Comparison of ENCODE assay signal across 16 cellular contexts in the genomic region with DNA sequence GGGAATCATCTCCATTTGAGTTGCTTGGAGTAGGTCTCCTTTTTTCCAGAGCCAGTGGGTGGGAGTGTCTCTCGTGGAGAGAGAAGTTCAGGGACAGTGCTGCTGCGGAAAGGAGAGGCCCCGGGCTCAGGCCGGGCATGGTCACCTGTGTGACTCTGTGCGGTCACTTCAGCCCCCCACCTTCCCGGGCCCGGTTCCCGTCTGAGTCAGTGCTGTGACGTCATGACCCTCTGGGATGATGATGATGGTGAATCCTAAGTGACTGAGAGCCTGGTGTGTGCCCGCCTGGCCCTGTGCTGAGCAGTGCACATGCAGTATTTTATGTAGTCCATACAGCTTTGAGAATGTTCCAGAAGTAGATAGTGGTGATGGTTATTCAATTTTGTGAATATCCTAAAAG. TPM values are rescaled to one million over a fixed set of nuclear protein-coding genes. Genes with fewer than 3 reads are reported as not detected.
A peak's percentile ranks its signal among the peaks of the same experiment; 100 is the strongest.
DNase-seq lines count a peak whose midpoint lies in the region; ATAC-seq, FAIRE-seq and TF ChIP-seq lines count a peak whose summit lies in the region.
"Had no signal": no experiment of that assay in that cellular context is flagged by ENCODE, and none has a peak within 500 bp of the region (broad histone marks: within the 10 kb centered on the region; RNA-seq: fewer than 3 reads in every experiment).

No MANE protein-coding gene starts in this region.

- TSS peak; percentile 10 for BruUV-seq in HCT116 (replicated peaks; lab: Mats Ljungman, UMichigan)

- H3F3A ChIP-seq in MM.1S (ENCODE audit: insufficient read depth, low read length) = peaks cover 47% of the 10 kb centered on the region

- H3K9me2 ChIP-seq in HCT116 (ENCODE audit: insufficient read depth) (no peaks in the 10 kb centered on the region), MM.1S (replicated peaks; ENCODE audit: insufficient read depth, low read length) (no peaks in the 10 kb centered on the region)

- H3K27me3 Mint-ChIP-seq in chondrocyte (ENCODE audit: low read depth) (no peaks in the 10 kb centered on the region), nephron progenitor cell (ENCODE audit: low read depth, poor library complexity) (peaks cover 6% of the 10 kb centered on the region)
- H3K27me3 Mint-ChIP-seq in activated naive CD8-positive, alpha-beta T cell treated with anti-CD3 and anti-CD28 coated beads for 36 hours = no peaks in the 10 kb centered on the region

- H3K9ac ChIP-seq in HCT116 (ENCODE audit: low read length) = no peak overlapping the region
- H3K9ac ChIP-seq in MM.1S (ENCODE audit: low read length) = no peak overlapping the region

- DNase-seq in A549 (ENCODE audit: low read depth in 1 of 2, low spot score in 1 of 2) = peak in 1 of 2 experiments; percentile 43
- no peak for DNase-seq in HCT116 (ENCODE audit: low read depth, low spot score)
- no peak for DNase-seq in chondrocyte (ENCODE audit: low spot score)
- DNase-seq in nephron progenitor cell = no peak
- no peak for DNase-seq in activated naive CD8-positive, alpha-beta T cell treated with anti-CD3 and anti-CD28 coated beads for 36 hours
- DNase-seq in MM.1S = no peak
- DNase-seq in tibial nerve (ENCODE audit: low spot score in 2 of 2) = no peak
- DNase-seq: activated CD4-positive, alpha-beta T cell treated with anti-CD3 and anti-CD28 coated beads for 4 hours; activated naive CD4-positive, alpha-beta T cell; heart left ventricle; NCI-H1105; NCI-H526 had no signal

- POLR2A ChIA-PET in A549 (lab: Yijun Ruan, JAX) = no interaction called here
- POLR2A ChIA-PET in HCT116 (lab: Charles Lee) = no interaction called here

- H3K9me3 Mint-ChIP-seq in chondrocyte (ENCODE audit: low read depth) (no peaks in the 10 kb centered on the region), nephron progenitor cell (no peaks in the 10 kb centered on the region)
- no peaks in the 10 kb centered on the region for H3K9me3 Mint-ChIP-seq in activated naive CD8-positive, alpha-beta T cell treated with anti-CD3 and anti-CD28 coated beads for 36 hours

- H4K20me1 ChIP-seq in HCT116 (ENCODE audit: insufficient read depth) (peaks cover 6% of the 10 kb centered on the region; the same call in 1 of the 2 replicates), MM.1S (ENCODE audit: insufficient read depth, low read length) (no peaks in the 10 kb centered on the region)

- H3K27me3 ChIP-seq in HCT116 (ENCODE audit: insufficient read depth, low read length) (no peaks in the 10 kb centered on the region), MM.1S (replicated peaks; ENCODE audit: insufficient read depth, low read length) (no peaks in the 10 kb centered on the region), tibial nerve (no peaks in the 10 kb centered on the region)
- H3K27me3 ChIP-seq: heart left ventricle, right atrium auricular region, SJSA1 had no signal

- peak overlapping the region; percentile 98 for H3K27ac Mint-ChIP-seq in chondrocyte (ENCODE audit: unreplicated experiment)
- peak overlapping the region; percentile 99 for H3K27ac Mint-ChIP-seq in nephron progenitor cell
- no peak overlapping the region for H3K27ac Mint-ChIP-seq in activated naive CD8-positive, alpha-beta T cell treated with anti-CD3 and anti-CD28 coated beads for 36 hours

- H2AFZ ChIP-seq in HCT116 (ENCODE audit: low read depth, low read length, poor library complexity, severe bottlenecking) (no peak overlapping the region), MM.1S (ENCODE audit: low read length) (no peak overlapping the region)

- ATAC-seq in A549 (no peak), HCT116 (no peak), HG02981 (IDR thresholded peaks at IDR 0.05; ENCODE audit: unreplicated experiment) (no peak)
- ATAC-seq: heart left ventricle had no signal

- 70% methylated on average over 6 of the region's 10 CpGs for WGBS in A549 (ENCODE audit: missing lambda C conversion rate)
- WGBS in tibial nerve, 2 donors = 90 to 95% methylated on average over 10 of the region's 10 CpGs

- H3K36me3 Mint-ChIP-seq in chondrocyte (ENCODE audit: low read depth) = peaks cover 22% of the 10 kb centered on the region
- peaks cover 45% of the 10 kb centered on the region for H3K36me3 Mint-ChIP-seq in nephron progenitor cell (ENCODE audit: low read depth)
- H3K36me3 Mint-ChIP-seq in activated naive CD8-positive, alpha-beta T cell treated with anti-CD3 and anti-CD28 coated beads for 36 hours = peaks cover 47% of the 10 kb centered on the region

- H3K4me3 Mint-ChIP-seq in chondrocyte (ENCODE audit: unreplicated experiment) (no peak overlapping the region), nephron progenitor cell (peak overlapping the region; percentile 28)
- no peak overlapping the region for H3K4me3 Mint-ChIP-seq in activated naive CD8-positive, alpha-beta T cell treated with anti-CD3 and anti-CD28 coated beads for 36 hours
- H3K4me3 Mint-ChIP-seq: CD14-positive monocyte had no signal

- H3K36me3 ChIP-seq in HCT116 (ENCODE audit: control insufficient read depth in 1 of 2, insufficient read depth in 2 of 2, low read length in 2 of 2) (peaks cover 4 to 14% of the 10 kb centered on the region in 2 experiments; a peak in 2 of 4 replicates), MM.1S (replicated peaks; ENCODE audit: insufficient read depth, low read length) (0 out of 2 replicates have a peak, but pooled peaks cover 2% of the 10 kb centered on the region), tibial nerve (peaks cover 2 to 44% (median 7%) of the 10 kb centered on the region in 3 donors)

- TF ChIP-seq POLR2A in A549 (IDR thresholded peaks at IDR 0.05; ENCODE audit: low read length) (no peak), HCT116 (IDR thresholded peaks at IDR 0.05; ENCODE audit: borderline replicate concordance, extremely low read depth, insufficient read depth, insufficient read length) (no peak), tibial nerve (IDR thresholded peaks at IDR 0.05) (no peak)

- RAD21 ChIA-PET in HCT116 (lab: Charles Lee; ENCODE audit: low non-redundant PET in 1 of 2, low total read pairs in 2 of 2, uncharacterized antibody in 2 of 2, unreplicated experiment in 2 of 2) = no interaction called here

- FAIRE-seq in A549 (lab: Jason Lieb, UNC) = no peak

- TF ChIP-seq RAD21 in A549 (conservative IDR thresholded peaks at IDR 0.05 in 1 of 2, IDR thresholded peaks at IDR 0.05 in 1 of 2) (no peak), HCT116 (IDR thresholded peaks at IDR 0.05; ENCODE audit: low read depth) (no peak)

- H3K27ac ChIP-seq in A549 (peak overlapping the region; percentile 96 to 99; a peak in 5 of 6 replicates), HCT116 (ENCODE audit: low read depth, low read length) (no peak overlapping the region), MM.1S (ENCODE audit: low read length) (no peak overlapping the region), tibial nerve (peak overlapping the region in 2 of 4 donors; percentile 22 to 94)
- H3K27ac ChIP-seq: SJSA1 had no signal

- no peak overlapping the region for H3K4me3 ChIP-seq in A549
- H3K4me3 ChIP-seq in HCT116 (replicated peaks in 1 of 2; ENCODE audit: low read depth in 1 of 2, low read length in 2 of 2) = no peak overlapping the region
- H3K4me3 ChIP-seq in MM.1S (ENCODE audit: low read length) = no peak overlapping the region
- H3K4me3 ChIP-seq in tibial nerve = no peak overlapping the region
- H3K4me3 ChIP-seq: heart left ventricle, right atrium auricular region, SJSA1 had no signal

- intact Hi-C loops in HCT116 (cut with micrococcal nuclease) = no loop called here

- H3K9me3 ChIP-seq in A549 (no peaks in the 10 kb centered on the region), HCT116 (ENCODE audit: control insufficient read depth in 1 of 2, insufficient read depth in 1 of 2, low read depth in 1 of 2, low read length in 2 of 2) (no peaks in the 10 kb centered on the region), MM.1S (replicated peaks; ENCODE audit: insufficient read depth, low read length) (no peaks in the 10 kb centered on the region), tibial nerve (no peaks in the 10 kb centered on the region)
- H3K9me3 ChIP-seq: heart left ventricle, right atrium auricular region, SJSA1 had no signal

- TF ChIP-seq EP300 in A549 (IDR thresholded peaks at IDR 0.05) = no peak
- TF ChIP-seq EP300 in tibial nerve (IDR thresholded peaks at IDR 0.05) = no peak

- peaks cover 85% of the 10 kb centered on the region for H3K4me1 Mint-ChIP-seq in chondrocyte (ENCODE audit: low read depth)
- peaks cover 88% of the 10 kb centered on the region for H3K4me1 Mint-ChIP-seq in nephron progenitor cell
- H3K4me1 Mint-ChIP-seq in activated naive CD8-positive, alpha-beta T cell treated with anti-CD3 and anti-CD28 coated beads for 36 hours = peaks cover 68% of the 10 kb centered on the region

- H3K4me1 ChIP-seq in A549 (peaks cover 91% of the 10 kb centered on the region), HCT116 (ENCODE audit: control insufficient read depth in 1 of 2, insufficient read depth in 2 of 2, low read length in 2 of 2) (peaks cover 34 to 50% of the 10 kb centered on the region in 2 experiments), MM.1S (ENCODE audit: low read length) (peaks cover 18% of the 10 kb centered on the region), tibial nerve (peaks cover 0 to 68% (median 41%) of the 10 kb centered on the region in 4 donors)

- CTCF ChIA-PET in A549 (lab: Yijun Ruan, JAX) (interaction anchor here (1.7 to 7.8 kb wide), 3 partner anchors 9 to 112 kb away, joined by 5 to 46 read pairs (median 12); no protein-coding TSS in a partner anchor), HCT116 (lab: Charles Lee) (no interaction called here)

- peaks cover 87% of the 10 kb centered on the region for H3K79me2 ChIP-seq in HCT116 (ENCODE audit: insufficient read depth, low read length)
- H3K79me2 ChIP-seq in MM.1S (ENCODE audit: low read length) = peaks cover 58% of the 10 kb centered on the region

- H3K4me2 ChIP-seq in A549 (peak overlapping the region; percentile 16; the same call in 1 of the 3 replicates), HCT116 (ENCODE audit: low read length) (no peak overlapping the region), MM.1S (ENCODE audit: low read depth, low read length) (no peak overlapping the region)

- TF ChIP-seq CTCF in A549 (IDR thresholded peaks at IDR 0.05) (no peak), HCT116 (IDR thresholded peaks at IDR 0.05 in 2 of 3, conservative IDR thresholded peaks at IDR 0.05 in 1 of 3; ENCODE audit: borderline replicate concordance in 1 of 3, insufficient read depth in 1 of 3, low read depth in 2 of 3, low read length in 2 of 3) (no peak), chondrocyte (IDR thresholded peaks at IDR 0.05) (no peak), nephron progenitor cell (IDR thresholded peaks at IDR 0.05) (no peak), MM.1S (IDR thresholded peaks at IDR 0.05; ENCODE audit: low read length) (no peak), tibial nerve (IDR thresholded peaks at IDR 0.05) (no peak)

RNA-seq across cellular contexts. Expression of gene AP5Z1, which starts 32.6 kb away (rescaled TPM):
- polyA plus RNA-seq in A549 (2011; rRNA removed) = 6.8 and 7.1 TPM in 2 replicates
- polyA plus RNA-seq in A549 (2012; cell fraction: cytosol; rRNA removed) = 16.4 and 24.3 TPM in 2 replicates
- 118 and 171 TPM in 2 replicates for polyA plus RNA-seq in A549 (2012; cell fraction: nucleus; rRNA removed)
- polyA plus RNA-seq in A549 (2017; fragmentation: RNase III; extraction: RNeasy Plus Mini Kit Qiagen cat#74134 plus additional on column Dnase treatment) = 17.6 to 22.7 TPM (median 21.8 TPM) in 3 replicates
- polyA minus RNA-seq in A549 (2011; rRNA and poly(A)+ RNA removed) = 4.6 and 6.7 TPM in 2 replicates
- 23.2 TPM for total RNA-seq in HCT116 (2021; ENCODE audit: unreplicated experiment)
- 11.1 and 11.5 TPM in 2 replicates for polyA plus RNA-seq in HCT116 (2012)
- 35.7 to 61.2 TPM (median 59.7 TPM) in 3 replicates for total RNA-seq in chondrocyte
- 10 to 100 TPM; 43.1 to 47.1 TPM for total RNA-seq in activated naive CD8-positive, alpha-beta T cell treated with anti-CD3 and anti-CD28 coated beads for 36 hours
- total RNA-seq in tibial nerve = 10 to 100 TPM; 26.0 to 61.8 (median 40.7) TPM

Comparison
In these comparisons a context has a peak if more than half of its experiments do, and no peak if none do; other contexts are left out.
1. H3K27ac ChIP-seq: peak in A549 (2 of 2); none in HCT116 (single experiment) and MM.1S (single experiment).